ENCODE assay signal across 32 cellular contexts in genomic region chr5:17233488-17233887, GRCh38. TPM values are rescaled to one million over a fixed set of nuclear protein-coding genes. Genes with fewer than 3 reads are reported as not detected.
DNase-seq lines count a peak whose midpoint lies in the region; ATAC-seq, FAIRE-seq and TF ChIP-seq lines count a peak whose summit lies in the region.
"Had no signal": no experiment of that assay in that cellular context is flagged by ENCODE, and none has a peak within 500 bp of the region (broad histone marks: within the 10 kb centered on the region; RNA-seq: fewer than 3 reads in every experiment).

No MANE protein-coding gene starts in this region.

- H3K9ac ChIP-seq in astrocyte (ENCODE audit: low read length) = no peak overlapping the region

- no peaks in the 10 kb centered on the region for H3K9me3 Mint-ChIP-seq in astrocyte (ENCODE audit: unreplicated experiment)
- H3K9me3 Mint-ChIP-seq in effector memory CD8-positive, alpha-beta T cell = peaks cover 6 to 8% of the 10 kb centered on the region in 2 donors
- H3K9me3 Mint-ChIP-seq: activated CD8-positive, alpha-beta T cell treated with anti-CD3 and anti-CD28 coated beads for 36 hours; activated naive CD4-positive, alpha-beta T cell treated with anti-CD3 and anti-CD28 coated beads, Interleukin-2, amount 10 ng/mL, durations not matched to agents 7 days and 5 days; CD8-positive, alpha-beta T cell; H9 had no signal

- no peak for ATAC-seq in GM19452 (IDR thresholded peaks at IDR 0.05; ENCODE audit: unreplicated experiment)
- no peak for ATAC-seq in effector memory CD8-positive, alpha-beta T cell (replicated peaks)
- no peak for ATAC-seq in stimulated activated naive CD8-positive, alpha-beta T cell treated with anti-CD3 and anti-CD28 coated beads, Interleukin-15, Interleukin-2, amounts not matched to agents 100 U/mL and 50 U/mL, for 24 hours
- ATAC-seq: activated CD8-positive, alpha-beta T cell treated with anti-CD3 and anti-CD28 coated beads for 36 hours; CD8-positive, alpha-beta T cell; left cardiac atrium; pancreas; T-helper 17 cell had no signal

- peaks cover 21% of the 10 kb centered on the region for H3K36me3 Mint-ChIP-seq in astrocyte (ENCODE audit: low read depth, unreplicated experiment)
- H3K36me3 Mint-ChIP-seq in effector memory CD8-positive, alpha-beta T cell (ENCODE audit: insufficient read depth) = no peaks in the 10 kb centered on the region
- H3K36me3 Mint-ChIP-seq: activated naive CD4-positive, alpha-beta T cell treated with anti-CD3 and anti-CD28 coated beads, Interleukin-2, amount 10 ng/mL, durations not matched to agents 7 days and 5 days; CD8-positive, alpha-beta T cell; immature natural killer cell had no signal

- H3K4me1 ChIP-seq in ACC112 (ENCODE audit: control insufficient read depth, insufficient read depth, low read length, unreplicated experiment) (peaks cover 67% of the 10 kb centered on the region), astrocyte (ENCODE audit: insufficient read depth, low read length) (peaks cover 40% of the 10 kb centered on the region), neutrophil (ENCODE audit: control insufficient read depth in 1 of 2, insufficient read depth in 1 of 2, low read depth in 1 of 2, low read length in 1 of 2) (peaks cover 65 to 75% of the 10 kb centered on the region in 2 experiments)
- H3K4me1 ChIP-seq: pancreas had no signal

- H3K79me2 ChIP-seq in ACC112 (ENCODE audit: control insufficient read depth, insufficient read depth, low read length, unreplicated experiment) (peaks cover 95% of the 10 kb centered on the region), astrocyte (ENCODE audit: insufficient read depth, low read length) (peaks cover 99% of the 10 kb centered on the region)

- H3K9me3 ChIP-seq in astrocyte (ENCODE audit: insufficient read depth, low read depth, low read length) (no peaks in the 10 kb centered on the region), neutrophil (no peaks in the 10 kb centered on the region)
- H3K9me3 ChIP-seq: pancreas, tibial artery had no signal

- peaks cover 61% of the 10 kb centered on the region for H3K4me1 Mint-ChIP-seq in astrocyte (ENCODE audit: low read depth, unreplicated experiment)
- no peaks in the 10 kb centered on the region for H3K4me1 Mint-ChIP-seq in effector memory CD8-positive, alpha-beta T cell (ENCODE audit: low read depth in 2 of 2)
- H3K4me1 Mint-ChIP-seq: activated naive CD4-positive, alpha-beta T cell treated with anti-CD3 and anti-CD28 coated beads, Interleukin-2, amount 10 ng/mL, durations not matched to agents 7 days and 5 days; immature natural killer cell; T-helper 17 cell had no signal

- DNase-seq in LHCN-M2 (ENCODE audit: low read depth) = peak; percentile 34
- peak; percentile 70 for DNase-seq in astrocyte (ENCODE audit: low read depth)
- no peak for DNase-seq in effector memory CD8-positive, alpha-beta T cell
- no peak for DNase-seq in stimulated activated naive CD8-positive, alpha-beta T cell treated with anti-CD3 and anti-CD28 coated beads, Interleukin-15, Interleukin-2, amounts not matched to agents 100 U/mL and 50 U/mL, for 24 hours
- no peak for DNase-seq in frontal cortex (ENCODE audit: low spot score in 2 of 2)
- DNase-seq: activated CD4-positive, alpha-beta T cell treated with anti-CD3 and anti-CD28 coated beads for 1 hour; activated CD8-positive, alpha-beta T cell treated with anti-CD3 and anti-CD28 coated beads for 36 hours; activated naive CD4-positive, alpha-beta T cell treated with anti-CD3 and anti-CD28 coated beads, Interleukin-2, amount 10 ng/mL, durations not matched to agents 7 days and 5 days; AML-193; brain microvascular endothelial cell; CD8-positive, alpha-beta T cell; dorsolateral prefrontal cortex; H9; immature natural killer cell; Karpas-422; left cardiac atrium; NCI-H2171; NCI-H510A treated with DMSO at 0.1 percent for 48 hours; nephron progenitor cell; OCI-M1; pancreas; retina; Right ventricle myocardium superior; stimulated activated CD4-positive, alpha-beta T cell treated with anti-CD3 and anti-CD28 coated beads, Interleukin-2, amount 100 ng/mL, for 24 hours; T-helper 17 cell; tibial artery had no signal

- H3K27ac ChIP-seq in ACC112 (ENCODE audit: low read depth, low read length) (peak overlapping the region; percentile 49; the same call in 1 of the 2 replicates), astrocyte (ENCODE audit: low read depth, low read length) (peak overlapping the region; percentile 9), neutrophil (peak overlapping the region; percentile 94)
- H3K27ac ChIP-seq: brain microvascular endothelial cell, pancreas, tibial artery had no signal

- H3K36me3 ChIP-seq in ACC112 (ENCODE audit: insufficient read depth, low read length) (peaks cover 25% of the 10 kb centered on the region), astrocyte (ENCODE audit: insufficient read depth, low read length) (peaks cover 24% of the 10 kb centered on the region), neutrophil (peaks cover 48% of the 10 kb centered on the region)
- H3K36me3 ChIP-seq: pancreas, tibial artery had no signal

- H3K4me3 ChIP-seq in ACC112 (ENCODE audit: low read depth, low read length) (no peak overlapping the region), astrocyte (ENCODE audit: insufficient read depth, low read depth, low read length) (no peak overlapping the region), neutrophil (ENCODE audit: low read depth in 1 of 2, low read length in 1 of 2) (peak overlapping the region in 1 of 2 experiments; percentile 36)
- H3K4me3 ChIP-seq: dorsolateral prefrontal cortex, lung, pancreas, tibial artery had no signal

- H2AFZ ChIP-seq in ACC112 (ENCODE audit: low read length, unreplicated experiment) = no peak overlapping the region
- H2AFZ ChIP-seq in astrocyte (ENCODE audit: low read depth, low read length) = no peak overlapping the region

- no peaks in the 10 kb centered on the region for H3K27me3 Mint-ChIP-seq in astrocyte (ENCODE audit: low read depth, unreplicated experiment)
- H3K27me3 Mint-ChIP-seq in effector memory CD8-positive, alpha-beta T cell = no peaks in the 10 kb centered on the region
- H3K27me3 Mint-ChIP-seq: activated naive CD4-positive, alpha-beta T cell treated with anti-CD3 and anti-CD28 coated beads, Interleukin-2, amount 10 ng/mL, durations not matched to agents 7 days and 5 days had no signal

- H3K4me2 ChIP-seq in astrocyte (ENCODE audit: low read length) = peak overlapping the region; percentile 32

- no peak overlapping the region for H3K4me3 Mint-ChIP-seq in astrocyte (ENCODE audit: unreplicated experiment)
- no peak overlapping the region for H3K4me3 Mint-ChIP-seq in effector memory CD8-positive, alpha-beta T cell
- H3K4me3 Mint-ChIP-seq: activated CD8-positive, alpha-beta T cell treated with anti-CD3 and anti-CD28 coated beads for 36 hours; activated naive CD4-positive, alpha-beta T cell treated with anti-CD3 and anti-CD28 coated beads, Interleukin-2, amount 10 ng/mL, durations not matched to agents 7 days and 5 days; CD8-positive, alpha-beta T cell; H9; immature natural killer cell; nephron progenitor cell; T-helper 17 cell had no signal

- no peaks in the 10 kb centered on the region for H3K27me3 ChIP-seq in ACC112 (ENCODE audit: insufficient read depth, low read length)
- no peaks in the 10 kb centered on the region for H3K27me3 ChIP-seq in astrocyte (ENCODE audit: insufficient read depth, low read length)
- no peaks in the 10 kb centered on the region for H3K27me3 ChIP-seq in neutrophil
- H3K27me3 ChIP-seq: brain microvascular endothelial cell, tibial artery had no signal

- no peak for TF ChIP-seq CTCF in astrocyte (IDR thresholded peaks at IDR 0.05; ENCODE audit: insufficient read depth, low read depth, low read length)
- TF ChIP-seq CTCF in neutrophil (IDR thresholded peaks at IDR 0.05) = no peak

- peaks cover 84% of the 10 kb centered on the region for H4K20me1 ChIP-seq in astrocyte (ENCODE audit: insufficient read depth, low read length)

- FAIRE-seq in astrocyte (lab: Jason Lieb, UNC) (no peak), frontal cortex (lab: Jason Lieb, UNC) (no peak)
- FAIRE-seq: A204.1, GM12891, pancreas had no signal

- peak overlapping the region; percentile 72 for H3K27ac Mint-ChIP-seq in astrocyte (ENCODE audit: unreplicated experiment)
- H3K27ac Mint-ChIP-seq in effector memory CD8-positive, alpha-beta T cell = no peak overlapping the region
- H3K27ac Mint-ChIP-seq: activated CD8-positive, alpha-beta T cell treated with anti-CD3 and anti-CD28 coated beads for 36 hours; activated naive CD4-positive, alpha-beta T cell treated with anti-CD3 and anti-CD28 coated beads, Interleukin-2, amount 10 ng/mL, durations not matched to agents 7 days and 5 days; CD8-positive, alpha-beta T cell; immature natural killer cell; nephron progenitor cell; T-helper 17 cell had no signal

RNA-seq across cellular contexts. Expression of gene BASP1, which starts 16.1 kb away (rescaled TPM):
- 155 and 164 TPM in 2 replicates for total RNA-seq in LHCN-M2 (2014; rRNA removed)
- 102 TPM for polyA plus RNA-seq in LHCN-M2 (2012)
- total RNA-seq in astrocyte = 260 and 273 TPM in 2 replicates
- total RNA-seq in frontal cortex = 411 TPM

Comparison
In these comparisons a context has a peak if more than half of its experiments do, and no peak if none do; other contexts are left out.
1. H3K27ac ChIP-seq: peak in every context shown above with its lines; median percentile 94 in neutrophil; 49 in ACC112; 9 in astrocyte.
2. DNase-seq: peak in LHCN-M2 (single experiment) and astrocyte (single experiment); none in effector memory CD8-positive, alpha-beta T cell (0 of 3), stimulated activated naive CD8-positive, alpha-beta T cell treated with anti-CD3 and anti-CD28 coated beads, Interleukin-15, Interleukin-2, amounts not matched to agents 100 U/mL and 50 U/mL, for 24 hours (single experiment) and frontal cortex (0 of 2).